ENCODE assay signal across 23 cellular contexts in the genomic region with DNA sequence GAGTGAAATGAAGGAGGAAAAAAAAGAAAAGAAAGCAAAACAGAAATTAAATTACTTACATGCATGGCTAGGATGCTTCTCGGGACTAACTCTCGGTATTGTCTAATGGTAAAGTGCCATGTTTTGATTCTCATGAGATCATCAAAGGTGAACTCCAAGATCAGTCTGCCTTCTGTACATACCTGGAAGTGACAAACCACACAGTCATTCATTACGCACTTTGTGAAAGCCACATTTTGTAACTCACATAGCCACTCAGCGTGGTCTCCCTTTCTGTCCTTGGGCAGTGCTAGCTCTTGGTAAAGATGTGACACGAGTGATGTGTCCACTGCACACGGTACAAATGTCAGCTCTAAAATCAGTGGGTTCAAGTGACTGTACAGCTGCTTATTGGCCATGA.
A peak's percentile ranks its signal among the peaks of the same experiment; 100 is the strongest.
DNase-seq lines count a peak whose midpoint lies in the region; ATAC-seq and TF ChIP-seq lines count a peak whose summit lies in the region.
"Had no signal": no experiment of that assay in that cellular context is flagged by ENCODE, and none has a peak within 500 bp of the region (broad histone marks: within the 10 kb centered on the region; RNA-seq: fewer than 3 reads in every experiment).

No MANE protein-coding gene starts in this region.

- H3K27ac ChIP-seq in body of pancreas (no peak overlapping the region), heart right ventricle (no peak overlapping the region)
- no peak overlapping the region for H3K27ac ChIP-seq in effector memory CD4-positive, alpha-beta T cell (ENCODE audit: insufficient read depth, low read length, poor library complexity, severe bottlenecking)
- H3K27ac ChIP-seq: BLaER1, KMS-11, RWPE1 had no signal

- TF ChIP-seq CTCF in GM12865 (IDR thresholded peaks at IDR 0.05; ENCODE audit: insufficient read depth, low read depth, low read length, missing control alignments) (no peak), fibroblast of villous mesenchyme (IDR thresholded peaks at IDR 0.05; ENCODE audit: insufficient read depth, low read depth, low read length) (no peak), body of pancreas (IDR thresholded peaks at IDR 0.05) (no peak), heart right ventricle (IDR thresholded peaks at IDR 0.05) (no peak)

- TF ChIP-seq POLR2A in body of pancreas (IDR thresholded peaks at IDR 0.05) = no peak

- intact Hi-C loops in body of pancreas (cut with DNase I) = no loop called here
- intact Hi-C loops in heart right ventricle (cut with DNase I) = no loop called here

- DNase-seq in GM12865 (ENCODE audit: low read depth) (peak; percentile 7), M059J (ENCODE audit: low read depth) (peak; percentile 81), fibroblast of villous mesenchyme (ENCODE audit: low read depth) (peak; percentile 24), renal cortical epithelial cell (ENCODE audit: low read depth) (peak; percentile 27), body of pancreas (no peak), heart right ventricle (no peak)
- DNase-seq in activated effector memory CD4-positive, alpha-beta T cell treated with Interleukin-2 at 50 U/mL for 16 hours = no peak
- no peak for DNase-seq in effector memory CD4-positive, alpha-beta T cell
- DNase-seq: CD4-positive, CD25-positive, alpha-beta regulatory T cell; EL; GDM1; GOT3; HCEC 1CT; NCI-H1092; NCI-H1417 treated with DMSO at 0.1 percent for 48 hours; NCI-H1694 treated with DMSO at 0.1 percent for 48 hours; NCI-H2081; NCI-H2227 treated with DMSO at 0.1 percent for 48 hours; NCI-H526 treated with DMSO at 0.1 percent for 48 hours; SHP77 treated with DMSO at 0.1 percent for 48 hours had no signal

- H3K27me3 ChIP-seq in body of pancreas = no peaks in the 10 kb centered on the region
- no peaks in the 10 kb centered on the region for H3K27me3 ChIP-seq in heart right ventricle
- H3K27me3 ChIP-seq in effector memory CD4-positive, alpha-beta T cell (replicated peaks; ENCODE audit: control insufficient read depth, insufficient read depth, low read length, poor library complexity, severe bottlenecking) = no peaks in the 10 kb centered on the region
- H3K27me3 ChIP-seq: BLaER1 had no signal

- H3K36me3 ChIP-seq in body of pancreas (replicated peaks in 1 of 2; ENCODE audit: insufficient read depth in 1 of 2, low read depth in 2 of 2) = no peaks in the 10 kb centered on the region
- peaks cover 0 to 50% (median 0%) of the 10 kb centered on the region in 9 donors for H3K36me3 ChIP-seq in heart right ventricle
- no peaks in the 10 kb centered on the region for H3K36me3 ChIP-seq in effector memory CD4-positive, alpha-beta T cell (ENCODE audit: control insufficient read depth, insufficient read depth, low read length)
- H3K36me3 ChIP-seq: BLaER1 had no signal

- H3K9me3 ChIP-seq in body of pancreas (no peaks in the 10 kb centered on the region), heart right ventricle (no peaks in the 10 kb centered on the region)
- no peaks in the 10 kb centered on the region for H3K9me3 ChIP-seq in effector memory CD4-positive, alpha-beta T cell (ENCODE audit: control insufficient read depth, low read length)
- H3K9me3 ChIP-seq: BLaER1 had no signal

- ATAC-seq in body of pancreas = no peak
- ATAC-seq in heart right ventricle = no peak

- WGBS in body of pancreas, 2 donors = 82 to 94% methylated on average over 6 of the region's 6 CpGs
- WGBS in heart right ventricle, 2 donors = 88 to 97% methylated on average over 6 of the region's 6 CpGs

- H3K4me1 ChIP-seq in body of pancreas = no peaks in the 10 kb centered on the region
- peaks cover 0 to 31% (median 0%) of the 10 kb centered on the region in 9 donors for H3K4me1 ChIP-seq in heart right ventricle
- no peaks in the 10 kb centered on the region for H3K4me1 ChIP-seq in effector memory CD4-positive, alpha-beta T cell (ENCODE audit: control insufficient read depth, insufficient read depth, low read length, poor library complexity, severe bottlenecking)
- H3K4me1 ChIP-seq: BLaER1 had no signal

- H3K4me3 ChIP-seq in GM12865 (ENCODE audit: low read depth, low read length) = no peak overlapping the region
- H3K4me3 ChIP-seq in fibroblast of villous mesenchyme (ENCODE audit: low read depth, low read length) = no peak overlapping the region
- no peak overlapping the region for H3K4me3 ChIP-seq in body of pancreas
- no peak overlapping the region for H3K4me3 ChIP-seq in heart right ventricle
- H3K4me3 ChIP-seq in effector memory CD4-positive, alpha-beta T cell (ENCODE audit: insufficient read depth, low read depth, low read length, poor library complexity, severe bottlenecking) = no peak overlapping the region
- H3K4me3 ChIP-seq: BLaER1 had no signal

Comparison
In these comparisons a context has a peak if more than half of its experiments do, and no peak if none do; other contexts are left out.
1. DNase-seq: peak in GM12865 (single experiment), M059J (single experiment), fibroblast of villous mesenchyme (single experiment) and renal cortical epithelial cell (single experiment); none in body of pancreas (0 of 4), activated effector memory CD4-positive, alpha-beta T cell treated with Interleukin-2 at 50 U/mL for 16 hours (single experiment), heart right ventricle (0 of 2) and effector memory CD4-positive, alpha-beta T cell (0 of 3).